In the genomic region with DNA sequence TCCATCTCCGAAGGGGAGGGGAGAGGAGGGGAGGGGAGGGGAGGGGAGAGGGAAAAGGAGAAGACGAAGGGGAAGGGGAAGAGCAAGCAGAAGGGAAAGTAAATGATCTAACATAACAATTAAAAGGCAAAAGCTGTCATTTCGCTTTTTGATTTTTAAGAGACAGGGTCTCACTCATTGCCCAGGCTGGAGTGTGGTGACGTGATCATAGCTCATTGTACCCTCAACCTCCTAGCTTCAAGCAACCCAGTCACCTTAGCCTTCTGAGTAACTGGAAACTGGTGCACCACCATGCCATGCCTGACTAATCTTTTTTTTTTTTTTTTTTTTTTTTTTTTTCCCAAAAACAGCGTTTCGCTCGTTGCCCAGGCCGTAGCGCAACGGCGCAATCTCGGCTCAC, we compare ENCODE assay signal across 18 cellular contexts. TPM values are rescaled to one million over a fixed set of nuclear protein-coding genes. Genes with fewer than 3 reads are reported as not detected.
DNase-seq lines count a peak whose midpoint lies in the region; ATAC-seq, FAIRE-seq and TF ChIP-seq lines count a peak whose summit lies in the region.
"Had no signal": no experiment of that assay in that cellular context is flagged by ENCODE, and none has a peak within 500 bp of the region (broad histone marks: within the 10 kb centered on the region; RNA-seq: fewer than 3 reads in every experiment).

No MANE protein-coding gene starts in this region.

- 83% methylated on average over 3 of the region's 12 CpGs for WGBS in K562 (ENCODE audit: insufficient coverage, low coverage, missing lambda C conversion rate)

- no peak for TF ChIP-seq EP300 in K562 (IDR thresholded peaks at IDR 0.05; ENCODE audit: low read length)

- no peak for DNase-seq in CD8-positive, alpha-beta T cell
- DNase-seq in K562 (ENCODE audit: extremely low read depth in 1 of 4, low spot score in 3 of 4), result no peak
- no peak for DNase-seq in NCI-H187 (lab: John Stamatoyannopoulos, UW)
- no peak for DNase-seq in effector CD4-positive, alpha-beta T cell
- DNase-seq in activated T-cell treated with anti-CD3 and anti-CD28 coated beads, Interleukin-2, amount 50 U/mL, for 1 hour, result no peak
- DNase-seq: ACHN, DMS53, NCI-H1436, NCI-H2081 treated with DMSO at 0.1 percent for 48 hours, NCI-H446, NCI-H82, SIG-M5, T-helper 2 cell had no signal

- peaks cover 47% of the 10 kb centered on the region for H3K36me3 ChIP-seq in BLaER1
- no peaks in the 10 kb centered on the region for H3K36me3 ChIP-seq in CD8-positive, alpha-beta T cell (ENCODE audit: insufficient read depth, low read length)
- peaks cover 6% of the 10 kb centered on the region; the same call in 1 of the 3 replicates for H3K36me3 ChIP-seq in K562 (ENCODE audit: control insufficient read depth, insufficient read depth, low read length)

- BruUV-seq in K562 (replicated peaks; lab: Mats Ljungman, UMichigan), result no TSS peak

- H3K9me3 ChIP-seq in BLaER1, result peaks cover 9% of the 10 kb centered on the region; the same call in 1 of the 2 replicates
- no peaks in the 10 kb centered on the region for H3K9me3 ChIP-seq in CD8-positive, alpha-beta T cell (ENCODE audit: low read length)
- no peaks in the 10 kb centered on the region for H3K9me3 ChIP-seq in K562 (replicated peaks; ENCODE audit: control insufficient read depth, insufficient read depth, low read depth, low read length)

- POLR2A ChIA-PET in CD8-positive, alpha-beta T cell (lab: Charles Lee), result interaction anchor here (0.7 to 1.0 kb wide), 3 partner anchors 9 to 21 kb away, joined by 3 to 5 read pairs (median 3); no protein-coding TSS in a partner anchor
- POLR2A ChIA-PET in K562 (lab: Yijun Ruan, JAX), result interaction anchor here (1.2 kb wide), 1 partner anchor 13 kb away, joined by 3 read pairs; no protein-coding TSS in a partner anchor

- H3K27ac ChIP-seq in BLaER1, result no peak overlapping the region
- no peak overlapping the region for H3K27ac ChIP-seq in CD8-positive, alpha-beta T cell (ENCODE audit: low read depth, low read length)
- no peak overlapping the region for H3K27ac ChIP-seq in K562 (ENCODE audit: extremely low read depth, low read depth, low read length)

- H3K4me2 ChIP-seq in BLaER1, result peak overlapping the region; percentile 48
- no peak overlapping the region for H3K4me2 ChIP-seq in K562 (ENCODE audit: insufficient read depth, low read length)

- no peaks in the 10 kb centered on the region for H3K9me1 ChIP-seq in K562 (ENCODE audit: control insufficient read depth, insufficient read depth, low read length)

- ATAC-seq in CD8-positive, alpha-beta T cell, result no peak
- peak; percentile 45 for ATAC-seq in HG03558 (IDR thresholded peaks at IDR 0.05; ENCODE audit: extremely low read depth, unreplicated experiment)
- ATAC-seq in K562, result no peak
- ATAC-seq in HG02973 (IDR thresholded peaks at IDR 0.05; ENCODE audit: unreplicated experiment), result no peak

- FAIRE-seq in K562 (lab: Jason Lieb, UNC), result no peak
- FAIRE-seq: GM12892, H54 had no signal

- no peak overlapping the region for H3K4me3 Mint-ChIP-seq in CD8-positive, alpha-beta T cell

- no peak overlapping the region for H2AFZ ChIP-seq in K562 (ENCODE audit: low read depth, low read length)

- TF ChIP-seq RAD21 in K562 (CRISPR knock-in tag; conservative IDR thresholded peaks at IDR 0.05 in 1 of 2, IDR thresholded peaks at IDR 0.05 in 1 of 2), result no peak

- peaks cover 57% of the 10 kb centered on the region for H3K4me1 ChIP-seq in BLaER1
- peaks cover 8% of the 10 kb centered on the region for H3K4me1 ChIP-seq in CD8-positive, alpha-beta T cell (ENCODE audit: insufficient read depth, low read length)
- H3K4me1 ChIP-seq in K562 (replicated peaks in 1 of 2; ENCODE audit: control insufficient read depth in 2 of 2, insufficient read depth in 2 of 2, low read length in 2 of 2), result peaks cover 7% of the 10 kb centered on the region in 2 experiments; a peak in 3 of 5 replicates

- CTCF ChIA-PET in CD8-positive, alpha-beta T cell (lab: Charles Lee), result interaction anchor here (0.6 to 1.6 kb wide), 2 partner anchors 456 to 1604 kb away, joined by 3 to 5 read pairs; no protein-coding TSS in a partner anchor
- CTCF ChIA-PET in K562 (lab: Yijun Ruan, JAX; ENCODE audit: low intra/inter-chr PET ratio), result no interaction called here

- no peak for TF ChIP-seq CTCF in CD8-positive, alpha-beta T cell (IDR thresholded peaks at IDR 0.05)
- TF ChIP-seq CTCF in K562 (IDR thresholded peaks at IDR 0.05 in 2 of 3, conservative IDR thresholded peaks at IDR 0.05 in 1 of 3; ENCODE audit: insufficient read depth in 2 of 3, low read depth in 1 of 3, low read length in 3 of 3), result no peak

- peak overlapping the region; percentile 2 for H3K27ac Mint-ChIP-seq in CD8-positive, alpha-beta T cell

- no peaks in the 10 kb centered on the region for H3K27me3 Mint-ChIP-seq in CD8-positive, alpha-beta T cell (ENCODE audit: low read depth)

- H3K79me2 ChIP-seq in K562 (ENCODE audit: control insufficient read depth, insufficient read depth, low read length), result peaks cover 98% of the 10 kb centered on the region

- TF ChIP-seq POLR2A in K562 (conservative IDR thresholded peaks at IDR 0.05), result no peak

- H3K9me3 Mint-ChIP-seq in CD8-positive, alpha-beta T cell, result no peaks in the 10 kb centered on the region

- peaks cover 100% of the 10 kb centered on the region for H4K20me1 ChIP-seq in BLaER1
- H4K20me1 ChIP-seq in K562 (replicated peaks; ENCODE audit: control insufficient read depth, insufficient read depth, low read length), result peaks cover 4% of the 10 kb centered on the region; the same call in 1 of the 2 replicates

- H3K27me3 ChIP-seq in BLaER1 (no peaks in the 10 kb centered on the region), K562 (ENCODE audit: control insufficient read depth in 2 of 2, insufficient read depth in 2 of 2, low read length in 2 of 2) (no peaks in the 10 kb centered on the region)
- H3K27me3 ChIP-seq in CD8-positive, alpha-beta T cell (ENCODE audit: insufficient read depth, low read length), result no peaks in the 10 kb centered on the region

- intact Hi-C loops in CD8-positive, alpha-beta T cell (cut with DNase I, micrococcal nuclease), result no loop called here
- intact Hi-C loops in K562 (cut with micrococcal nuclease), result no loop called here

- peaks cover 15% of the 10 kb centered on the region for H3K36me3 Mint-ChIP-seq in CD8-positive, alpha-beta T cell

- no peak overlapping the region for H3K9ac ChIP-seq in BLaER1
- no peak overlapping the region for H3K9ac ChIP-seq in K562 (ENCODE audit: insufficient read depth in 1 of 2, low read depth in 2 of 2, low read length in 2 of 2)

- in situ Hi-C loops in K562 (cut with MboI), result no loop called here

- no peak overlapping the region for H3K4me3 ChIP-seq in BLaER1
- H3K4me3 ChIP-seq in CD8-positive, alpha-beta T cell (ENCODE audit: low read depth, low read length), result no peak overlapping the region
- H3K4me3 ChIP-seq in K562, result no peak overlapping the region

- H3K4me1 Mint-ChIP-seq in CD8-positive, alpha-beta T cell (ENCODE audit: low read depth), result peaks cover 56% of the 10 kb centered on the region

TF ChIP-seq in K562, 482 proteins besides CTCF, POLR2A, EP300 and RAD21:
- TF ChIP-seq PCBP2 (IDR thresholded peaks at IDR 0.05; ENCODE audit: low read depth, low read length, poor library complexity, severe bottlenecking) (peak; percentile 61), RB1 (IDR thresholded peaks at IDR 0.05; ENCODE audit: low read depth) (no peak), HNRNPK (IDR thresholded peaks at IDR 0.05; ENCODE audit: low read depth, low read length, poor library complexity, severe bottlenecking) (peak; percentile 39)

RNA-seq across cellular contexts. Expression of a gene that starts 22.6 kb away (rescaled TPM):
- total RNA-seq in CD8-positive, alpha-beta T cell, result 10 to 100 TPM; 64.2 to 67.8 TPM
- total RNA-seq in K562 (2011; cell fraction: chromatin; rRNA removed; ENCODE audit: low replicate concordance), result 130 and 336 TPM in 2 replicates
- total RNA-seq in K562 (2011; cell fraction: nucleolus; rRNA removed), result 99.7 and 127 TPM in 2 replicates
- 159 and 204 TPM in 2 replicates for total RNA-seq in K562 (2011; cell fraction: nucleoplasm; rRNA removed)
- total RNA-seq in K562 (2014; rRNA removed), result 75.8 and 77.6 TPM in 2 replicates
- 55.4 and 67.1 TPM in 2 replicates for total RNA-seq in K562 (2014; rRNA removed; fragmentation: Illumina TruSeq; extraction: Trizol)
- 47.8 and 53.9 TPM in 2 replicates for total RNA-seq in K562 (2015; rRNA removed; fragmentation: Illumina TruSeq; extraction: Trizol)
- 76.9 and 87.1 TPM in 2 replicates for total RNA-seq in K562 (2021)
- 128 and 152 TPM in 2 replicates for polyA plus RNA-seq in K562 (2011; rRNA removed)
- 38.4 and 51.8 TPM in 2 replicates for polyA plus RNA-seq in K562 (2011; cell fraction: cytosol; rRNA removed)
- polyA plus RNA-seq in K562 (2011; cell fraction: nucleus; rRNA removed), result 44.2 and 50.4 TPM in 2 replicates
- polyA plus RNA-seq in K562 (2012), result 87.7 and 112 TPM in 2 replicates
- polyA plus RNA-seq in K562 (2014; fragmentation: Illumina TruSeq; extraction: Trizol), result 57.3 and 62.8 TPM in 2 replicates
- 10 to 100 TPM; 11.9 to 14.0 TPM for polyA plus RNA-seq in K562 (2014; fragmentation: Nextera tagmentation; extraction: Ambion mirVana)
- 59.9 and 68.8 TPM in 2 replicates for polyA plus RNA-seq in K562 (2014; rRNA removed)
- 238 and 267 TPM in 2 replicates for polyA minus RNA-seq in K562 (2011; rRNA and poly(A)+ RNA removed)
- polyA minus RNA-seq in K562 (2011; cell fraction: cytosol; rRNA and poly(A)+ RNA removed), result 69.0 and 93.3 TPM in 2 replicates
- 76.6 and 134 TPM in 2 replicates for polyA minus RNA-seq in K562 (2011; cell fraction: nucleus; rRNA and poly(A)+ RNA removed)

RNA-seq across cellular contexts. Expression of a gene that starts 44.2 kb away (rescaled TPM):
- total RNA-seq in CD8-positive, alpha-beta T cell, result 1 to 10 TPM; 4.7 to 4.9 TPM
- total RNA-seq in K562 (2011; cell fraction: chromatin; rRNA removed; ENCODE audit: low replicate concordance), result 23.4 and 26.8 TPM in 2 replicates
- 8.7 and 12.1 TPM in 2 replicates for total RNA-seq in K562 (2011; cell fraction: nucleolus; rRNA removed)
- 12.0 and 18.9 TPM in 2 replicates for total RNA-seq in K562 (2011; cell fraction: nucleoplasm; rRNA removed)
- total RNA-seq in K562 (2014; rRNA removed) (5.7 and 9.3 TPM in 2 replicates), K562 (2014; rRNA removed; fragmentation: Illumina TruSeq; extraction: Trizol) (12.5 and 12.6 TPM in 2 replicates), K562 (2015; rRNA removed; fragmentation: Illumina TruSeq; extraction: Trizol) (10.1 and 11.7 TPM in 2 replicates), K562 (2021) (9.9 and 12.1 TPM in 2 replicates)
- polyA plus RNA-seq in K562 (2011; rRNA removed) (14.5 and 15.3 TPM in 2 replicates), K562 (2014; fragmentation: Illumina TruSeq; extraction: Trizol) (5.7 and 7.2 TPM in 2 replicates), K562 (2014; fragmentation: Nextera tagmentation; extraction: Ambion mirVana) (1 to 10 TPM; 2.4 to 3.8 TPM), K562 (2014; rRNA removed) (4.0 and 4.9 TPM in 2 replicates)
- polyA plus RNA-seq in K562 (2011; cell fraction: cytosol; rRNA removed), result 3.6 and 4.5 TPM in 2 replicates
- polyA plus RNA-seq in K562 (2011; cell fraction: nucleus; rRNA removed), result 5.6 and 6.6 TPM in 2 replicates
- 5.9 and 8.9 TPM in 2 replicates for polyA plus RNA-seq in K562 (2012)
- polyA minus RNA-seq in K562 (2011; rRNA and poly(A)+ RNA removed), result 39.5 and 52.5 TPM in 2 replicates
- polyA minus RNA-seq in K562 (2011; cell fraction: cytosol; rRNA and poly(A)+ RNA removed), result 12.9 and 22.1 TPM in 2 replicates
- 10.1 and 15.7 TPM in 2 replicates for polyA minus RNA-seq in K562 (2011; cell fraction: nucleus; rRNA and poly(A)+ RNA removed)
